ENCODE assay signal across 8 cellular contexts in the genomic region with DNA sequence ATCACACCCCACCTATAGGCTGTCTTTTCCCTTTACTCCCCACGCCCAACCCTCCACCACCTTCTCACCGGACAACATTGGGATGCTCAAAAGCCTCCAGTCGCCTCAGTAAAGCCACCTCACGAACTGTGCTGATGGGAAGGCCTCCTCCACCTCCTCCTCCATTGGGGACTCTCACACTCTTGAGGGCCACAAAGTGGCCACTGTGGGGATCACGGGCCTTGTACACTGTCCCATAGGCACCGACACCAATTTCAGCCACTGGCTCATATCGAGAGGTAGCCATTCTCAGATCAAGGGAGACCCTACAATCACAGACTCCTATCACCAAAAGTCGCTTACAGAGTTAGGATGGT. TPM values are rescaled to one million over a fixed set of nuclear protein-coding genes. Genes with fewer than 3 reads are reported as not detected.
DNase-seq lines count a peak whose midpoint lies in the region; ATAC-seq, FAIRE-seq and TF ChIP-seq lines count a peak whose summit lies in the region.

No MANE protein-coding gene starts in this region.

- TF ChIP-seq RAD21 in HepG2 (CRISPR knock-in tag; IDR thresholded peaks at IDR 0.05) = no peak

- ATAC-seq in HepG2 (peak; percentile 3), thoracic aorta (ENCODE audit: insufficient number of reproducible peaks, low FRiP score, low read depth) (no peak)

- H3K4me1 ChIP-seq in adipocyte (ENCODE audit: control insufficient read depth, insufficient read depth, low read length) = peaks cover 22% of the 10 kb centered on the region
- peaks cover 40% of the 10 kb centered on the region for H3K4me1 ChIP-seq in HepG2 (ENCODE audit: insufficient read depth, low read length)
- peaks cover 24 to 30% of the 10 kb centered on the region in 2 donors for H3K4me1 ChIP-seq in thoracic aorta (ENCODE audit: control insufficient read depth in 1 of 2, low read depth in 2 of 2)

- no peak for FAIRE-seq in HepG2 (lab: Jason Lieb, UNC)

- peaks cover 5% of the 10 kb centered on the region for H3K27me3 ChIP-seq in adipocyte (replicated peaks; ENCODE audit: control insufficient read depth, insufficient read depth, low read length)
- H3K27me3 ChIP-seq in HepG2 (ENCODE audit: control insufficient read depth in 1 of 2, insufficient read depth in 2 of 2, low read length in 2 of 2) = no peaks in the 10 kb centered on the region; a peak in 1 of 5 replicates
- H3K27me3 ChIP-seq in thoracic aorta (replicated peaks; ENCODE audit: insufficient read depth) = no peaks in the 10 kb centered on the region

- peak overlapping the region; percentile 98 for H3K4me2 ChIP-seq in HepG2 (ENCODE audit: low read depth, low read length)

- 0 out of 4 replicates have a peak, but pooled peaks of 1 of the 2 experiments have one; percentile 6 for TF ChIP-seq POLR2A in HepG2 (IDR thresholded peaks at IDR 0.05; ENCODE audit: insufficient read depth in 1 of 2, low read depth in 2 of 2, low read length in 2 of 2)

- H3K4me3 ChIP-seq in adipocyte (ENCODE audit: low read length) (peak overlapping the region; percentile 93), HepG2 (replicated peaks in 1 of 3; ENCODE audit: insufficient read depth in 1 of 3, low read depth in 2 of 3, low read length in 3 of 3) (peak overlapping the region; percentile 72 to 87 (median 78)), thoracic aorta (peak overlapping the region; percentile 90)

- BruUV-seq in HepG2 (replicated peaks; lab: Mats Ljungman, UMichigan) = no TSS peak

- intact Hi-C loops in HepG2 (cut with micrococcal nuclease; ENCODE audit: unreplicated experiment) = no loop called here

- POLR2A ChIA-PET in HepG2 (lab: Yijun Ruan, JAX) = interaction anchor here (1.1 kb wide), 1 partner anchor 16 kb away, joined by 3 read pairs; no protein-coding TSS in a partner anchor

- no peak overlapping the region for H2AFZ ChIP-seq in HepG2 (ENCODE audit: low read length)

- CTCF ChIA-PET in HepG2 (lab: Yijun Ruan, JAX; ENCODE audit: low intra/inter-chr PET ratio, low total read pairs) = no interaction called here

- H3K27ac ChIP-seq in HepG2 (ENCODE audit: extremely low read length, insufficient read depth, low read length) (peak overlapping the region; percentile 87), thoracic aorta (peak overlapping the region; percentile 83 to 86)

- peaks cover 41% of the 10 kb centered on the region for H3K36me3 ChIP-seq in adipocyte (ENCODE audit: control insufficient read depth, insufficient read depth, low read length, severe bottlenecking)
- H3K36me3 ChIP-seq in HepG2 (replicated peaks in 1 of 2; ENCODE audit: control insufficient read depth in 1 of 2, insufficient read depth in 2 of 2, low read length in 2 of 2) = peaks cover 10 to 33% of the 10 kb centered on the region in 2 experiments
- H3K36me3 ChIP-seq in thoracic aorta = peaks cover 21% of the 10 kb centered on the region

- 3% methylated on average over 8 of the region's 8 CpGs for WGBS in HepG2 (ENCODE audit: low lambda C conversion rate)

- 0 out of 2 replicates have a peak, but pooled peaks cover 5% of the 10 kb centered on the region for H4K20me1 ChIP-seq in HepG2 (ENCODE audit: insufficient read depth, low read length)

- TF ChIP-seq EP300 in HepG2 (IDR thresholded peaks at IDR 0.05; ENCODE audit: low read depth in 2 of 2, low read length in 2 of 2) (no peak), HepG2 (CRISPR knock-in tag; IDR thresholded peaks at IDR 0.05; ENCODE audit: borderline replicate concordance) (no peak)

- no peak for TF ChIP-seq CTCF in HepG2 (CRISPR knock-in tag; IDR thresholded peaks at IDR 0.05)
- no peak for TF ChIP-seq CTCF in thoracic aorta (IDR thresholded peaks at IDR 0.05)

- DNase-seq in activated CD8-positive, alpha-beta memory T cell treated with anti-CD3 and anti-CD28 coated beads for 24 hours = peak; percentile 65
- DNase-seq in activated CD8-positive, alpha-beta memory T cell treated with anti-CD3 and anti-CD28 coated beads, Interleukin-2, amount 50 U/mL, for 48 hours = no peak
- DNase-seq in adipocyte (ENCODE audit: low read depth) (no peak), HepG2 (ENCODE audit: low spot score) (no peak), thoracic aorta (ENCODE audit: low spot score) (no peak), DMS 273 treated with DMSO at 0.1 percent for 48 hours (lab: John Stamatoyannopoulos, UW) (no peak)
- DNase-seq in stimulated activated CD4-positive, alpha-beta T cell treated with anti-CD3 and anti-CD28 coated beads, Interleukin-2, amount 100 ng/mL, for 48 hours = no peak
- DNase-seq in activated CD4-positive, alpha-beta T cell treated with anti-CD3 and anti-CD28 coated beads for 48 hours = no peak

- in situ Hi-C loops in HepG2 (cut with HindIII; ENCODE audit: extremely low pct_ligation_motif_present, low pct_unique_long_range_greater_than_20kb) = no loop called here

- peaks cover 23% of the 10 kb centered on the region for H3K79me2 ChIP-seq in HepG2 (ENCODE audit: insufficient read depth, low read length)

- H3K9me3 ChIP-seq in adipocyte (ENCODE audit: control insufficient read depth, low read length) (no peaks in the 10 kb centered on the region), HepG2 (ENCODE audit: low read length) (no peaks in the 10 kb centered on the region), thoracic aorta (no peaks in the 10 kb centered on the region)

- H3K9ac ChIP-seq in adipocyte (ENCODE audit: low read length) = peak overlapping the region; percentile 92
- peak overlapping the region; percentile 96 for H3K9ac ChIP-seq in HepG2 (ENCODE audit: insufficient read depth, low read depth, low read length)

RNA-seq across cellular contexts. Expression of gene CDK4, which starts 0.7 kb away (rescaled TPM):
- total RNA-seq in HepG2 (2016; rRNA removed; fragmentation: Illumina TruSeq; extraction: Trizol) (209 and 255 TPM in 2 replicates), thoracic aorta (10 to 100 TPM; 52.3 to 72.8 TPM)
- total RNA-seq in HepG2 (2016; cell fraction: cytosol; rRNA removed; fragmentation: Illumina TruSeq; extraction: Trizol; ENCODE audit: low read depth) = 114 and 177 TPM in 2 replicates
- total RNA-seq in HepG2 (2016; cell fraction: insoluble cytoplasmic fraction; rRNA removed; fragmentation: Illumina TruSeq; extraction: Trizol) = 213 and 245 TPM in 2 replicates
- 203 and 282 TPM in 2 replicates for total RNA-seq in HepG2 (2016; cell fraction: membrane; rRNA removed; fragmentation: Illumina TruSeq; extraction: Trizol)
- total RNA-seq in HepG2 (2016; cell fraction: nucleus; rRNA removed; fragmentation: Illumina TruSeq; extraction: Trizol) = 105 and 134 TPM in 2 replicates
- 171 and 191 TPM in 2 replicates for polyA plus RNA-seq in HepG2 (2011; rRNA removed)
- polyA plus RNA-seq in HepG2 (2011; cell fraction: cytosol; rRNA removed) = 223 and 255 TPM in 2 replicates
- 58.2 and 58.6 TPM in 2 replicates for polyA plus RNA-seq in HepG2 (2011; cell fraction: nucleus; rRNA removed)
- polyA plus RNA-seq in HepG2 (2012) = 68.6 and 92.8 TPM in 2 replicates
- 148 and 226 TPM in 2 replicates for polyA plus RNA-seq in HepG2 (2016; cell fraction: cytosol; fragmentation: Illumina TruSeq; extraction: Trizol; ENCODE audit: low read depth)
- polyA plus RNA-seq in HepG2 (2016; cell fraction: insoluble cytoplasmic fraction; fragmentation: Illumina TruSeq; extraction: Trizol; ENCODE audit: low read depth) = 315 and 325 TPM in 2 replicates
- polyA plus RNA-seq in HepG2 (2016; cell fraction: membrane; fragmentation: Illumina TruSeq; extraction: Trizol; ENCODE audit: low read depth) = 208 and 297 TPM in 2 replicates
- 175 and 177 TPM in 2 replicates for polyA plus RNA-seq in HepG2 (2016; cell fraction: nucleus; fragmentation: Illumina TruSeq; extraction: Trizol; ENCODE audit: insufficient read depth, low read depth)
- 141 and 375 TPM in 2 replicates for polyA minus RNA-seq in HepG2 (2011; rRNA and poly(A)+ RNA removed; ENCODE audit: low replicate concordance)
- 49.7 and 59.9 TPM in 2 replicates for polyA minus RNA-seq in HepG2 (2011; cell fraction: cytosol; rRNA and poly(A)+ RNA removed)
- 72.6 and 80.6 TPM in 2 replicates for polyA minus RNA-seq in HepG2 (2011; cell fraction: nucleus; rRNA and poly(A)+ RNA removed)

RNA-seq across cellular contexts. Expression of gene MARCHF9, which starts 3.5 kb away (rescaled TPM):
- total RNA-seq in HepG2 (2016; rRNA removed; fragmentation: Illumina TruSeq; extraction: Trizol) (2.7 and 5.7 TPM in 2 replicates), thoracic aorta (10 to 100 TPM in 1 of 2 donors, 1 to 10 TPM in 1; 8.8 to 11.2 TPM)
- total RNA-seq in HepG2 (2016; cell fraction: cytosol; rRNA removed; fragmentation: Illumina TruSeq; extraction: Trizol; ENCODE audit: low read depth) = 3.9 and 5.1 TPM in 2 replicates
- total RNA-seq in HepG2 (2016; cell fraction: insoluble cytoplasmic fraction; rRNA removed; fragmentation: Illumina TruSeq; extraction: Trizol) = 3.4 and 4.7 TPM in 2 replicates
- 5.9 and 6.2 TPM in 2 replicates for total RNA-seq in HepG2 (2016; cell fraction: membrane; rRNA removed; fragmentation: Illumina TruSeq; extraction: Trizol)
- total RNA-seq in HepG2 (2016; cell fraction: nucleus; rRNA removed; fragmentation: Illumina TruSeq; extraction: Trizol) = 3.4 and 4.3 TPM in 2 replicates
- polyA plus RNA-seq in HepG2 (2011; rRNA removed) = 9.6 and 14.5 TPM in 2 replicates
- polyA plus RNA-seq in HepG2 (2011; cell fraction: cytosol; rRNA removed) = 8.1 and 8.8 TPM in 2 replicates
- polyA plus RNA-seq in HepG2 (2011; cell fraction: nucleus; rRNA removed) = 15.5 and 17.5 TPM in 2 replicates
- polyA plus RNA-seq in HepG2 (2012) = 7.7 and 10.3 TPM in 2 replicates
- polyA plus RNA-seq in HepG2 (2016; cell fraction: cytosol; fragmentation: Illumina TruSeq; extraction: Trizol; ENCODE audit: low read depth) = 2.7 and 3.1 TPM in 2 replicates
- polyA plus RNA-seq in HepG2 (2016; cell fraction: insoluble cytoplasmic fraction; fragmentation: Illumina TruSeq; extraction: Trizol; ENCODE audit: low read depth) = 5.0 and 8.0 TPM in 2 replicates
- 5.8 TPM in 2 replicates for polyA plus RNA-seq in HepG2 (2016; cell fraction: membrane; fragmentation: Illumina TruSeq; extraction: Trizol; ENCODE audit: low read depth)
- polyA plus RNA-seq in HepG2 (2016; cell fraction: nucleus; fragmentation: Illumina TruSeq; extraction: Trizol; ENCODE audit: insufficient read depth, low read depth) = 13.4 and 15.4 TPM in 2 replicates
- 12.1 and 12.5 TPM in 2 replicates for polyA minus RNA-seq in HepG2 (2011; rRNA and poly(A)+ RNA removed; ENCODE audit: low replicate concordance)
- 4.1 and 4.5 TPM in 2 replicates for polyA minus RNA-seq in HepG2 (2011; cell fraction: cytosol; rRNA and poly(A)+ RNA removed)
- polyA minus RNA-seq in HepG2 (2011; cell fraction: nucleus; rRNA and poly(A)+ RNA removed) = 3.7 and 5.3 TPM in 2 replicates

RNA-seq across cellular contexts. Expression of gene TSPAN31, which starts 6.6 kb away (rescaled TPM):
- 5.4 and 10.4 TPM in 2 replicates for total RNA-seq in HepG2 (2016; rRNA removed; fragmentation: Illumina TruSeq; extraction: Trizol)
- 3.1 and 3.3 TPM in 2 replicates for total RNA-seq in HepG2 (2016; cell fraction: cytosol; rRNA removed; fragmentation: Illumina TruSeq; extraction: Trizol; ENCODE audit: low read depth)
- 7.8 and 11.5 TPM in 2 replicates for total RNA-seq in HepG2 (2016; cell fraction: insoluble cytoplasmic fraction; rRNA removed; fragmentation: Illumina TruSeq; extraction: Trizol)
- 6.1 and 6.3 TPM in 2 replicates for total RNA-seq in HepG2 (2016; cell fraction: membrane; rRNA removed; fragmentation: Illumina TruSeq; extraction: Trizol)
- total RNA-seq in HepG2 (2016; cell fraction: nucleus; rRNA removed; fragmentation: Illumina TruSeq; extraction: Trizol) = 8.7 and 15.1 TPM in 2 replicates
- 24.6 and 27.3 TPM in 2 replicates for polyA plus RNA-seq in HepG2 (2011; rRNA removed)
- polyA plus RNA-seq in HepG2 (2011; cell fraction: cytosol; rRNA removed) = 19.3 and 22.2 TPM in 2 replicates
- 26.2 and 31.2 TPM in 2 replicates for polyA plus RNA-seq in HepG2 (2011; cell fraction: nucleus; rRNA removed)
- polyA plus RNA-seq in HepG2 (2012) = 17.1 and 17.8 TPM in 2 replicates
- polyA plus RNA-seq in HepG2 (2016; cell fraction: cytosol; fragmentation: Illumina TruSeq; extraction: Trizol; ENCODE audit: low read depth) = 3.2 and 4.3 TPM in 2 replicates
- 6.6 and 6.9 TPM in 2 replicates for polyA plus RNA-seq in HepG2 (2016; cell fraction: insoluble cytoplasmic fraction; fragmentation: Illumina TruSeq; extraction: Trizol; ENCODE audit: low read depth)
- 4.9 and 7.9 TPM in 2 replicates for polyA plus RNA-seq in HepG2 (2016; cell fraction: membrane; fragmentation: Illumina TruSeq; extraction: Trizol; ENCODE audit: low read depth)
- 22.0 and 24.1 TPM in 2 replicates for polyA plus RNA-seq in HepG2 (2016; cell fraction: nucleus; fragmentation: Illumina TruSeq; extraction: Trizol; ENCODE audit: insufficient read depth, low read depth)
- 8.6 and 23.9 TPM in 2 replicates for polyA minus RNA-seq in HepG2 (2011; rRNA and poly(A)+ RNA removed; ENCODE audit: low replicate concordance)
- polyA minus RNA-seq in HepG2 (2011; cell fraction: cytosol; rRNA and poly(A)+ RNA removed) = 5.8 and 8.3 TPM in 2 replicates
- 14.9 and 21.0 TPM in 2 replicates for polyA minus RNA-seq in HepG2 (2011; cell fraction: nucleus; rRNA and poly(A)+ RNA removed)
- total RNA-seq in thoracic aorta = 100 to 1,000 TPM in 1 of 2 donors, 10 to 100 TPM in 1; 58.8 to 115 TPM

RNA-seq across cellular contexts. Expression of gene AGAP2, which starts 12.9 kb away (rescaled TPM):
- total RNA-seq in HepG2 (2016; rRNA removed; fragmentation: Illumina TruSeq; extraction: Trizol) (0.38 and 0.81 TPM in 2 replicates), thoracic aorta (1 to 10 TPM; 1.2 to 3.5 TPM)
- 0.10 and 0.18 TPM in 2 replicates for total RNA-seq in HepG2 (2016; cell fraction: cytosol; rRNA removed; fragmentation: Illumina TruSeq; extraction: Trizol; ENCODE audit: low read depth)
- total RNA-seq in HepG2 (2016; cell fraction: insoluble cytoplasmic fraction; rRNA removed; fragmentation: Illumina TruSeq; extraction: Trizol) = 0.45 and 0.91 TPM in 2 replicates
- total RNA-seq in HepG2 (2016; cell fraction: membrane; rRNA removed; fragmentation: Illumina TruSeq; extraction: Trizol) = 0.24 and 0.49 TPM in 2 replicates
- total RNA-seq in HepG2 (2016; cell fraction: nucleus; rRNA removed; fragmentation: Illumina TruSeq; extraction: Trizol) = 0.44 and 0.71 TPM in 2 replicates
- polyA plus RNA-seq in HepG2 (2011; rRNA removed) = 0.45 and 0.73 TPM in 2 replicates
- 0.50 and 0.87 TPM in 2 replicates for polyA plus RNA-seq in HepG2 (2011; cell fraction: cytosol; rRNA removed)
- 1.0 and 1.5 TPM in 2 replicates for polyA plus RNA-seq in HepG2 (2011; cell fraction: nucleus; rRNA removed)
- polyA plus RNA-seq in HepG2 (2012) = 0.23 and 0.31 TPM in 2 replicates
- polyA plus RNA-seq in HepG2 (2016; cell fraction: cytosol; fragmentation: Illumina TruSeq; extraction: Trizol; ENCODE audit: low read depth) = 0.33 and 0.42 TPM in 2 replicates
- polyA plus RNA-seq in HepG2 (2016; cell fraction: insoluble cytoplasmic fraction; fragmentation: Illumina TruSeq; extraction: Trizol; ENCODE audit: low read depth) = 0.57 and 0.95 TPM in 2 replicates
- 0.10 and 0.23 TPM in 2 replicates for polyA plus RNA-seq in HepG2 (2016; cell fraction: membrane; fragmentation: Illumina TruSeq; extraction: Trizol; ENCODE audit: low read depth)
- 0.37 and 1.3 TPM in 2 replicates for polyA plus RNA-seq in HepG2 (2016; cell fraction: nucleus; fragmentation: Illumina TruSeq; extraction: Trizol; ENCODE audit: insufficient read depth, low read depth)
- polyA minus RNA-seq in HepG2 (2011; rRNA and poly(A)+ RNA removed; ENCODE audit: low replicate concordance) = 0.42 and 0.96 TPM in 2 replicates
- 0.70 and 0.79 TPM in 2 replicates for polyA minus RNA-seq in HepG2 (2011; cell fraction: cytosol; rRNA and poly(A)+ RNA removed)
- polyA minus RNA-seq in HepG2 (2011; cell fraction: nucleus; rRNA and poly(A)+ RNA removed) = 0.90 and 1.5 TPM in 2 replicates

RNA-seq across cellular contexts. Expression of gene CYP27B1, which starts 15.5 kb away (rescaled TPM):
- total RNA-seq in HepG2 (2016; rRNA removed; fragmentation: Illumina TruSeq; extraction: Trizol) (0.97 and 2.3 TPM in 2 replicates), thoracic aorta (1 to 10 TPM in 1 of 2 donors, under 1 TPM in 1; 0.81 to 2.2 TPM)
- total RNA-seq in HepG2 (2016; cell fraction: cytosol; rRNA removed; fragmentation: Illumina TruSeq; extraction: Trizol; ENCODE audit: low read depth) = 0.51 and 0.53 TPM in 2 replicates
- total RNA-seq in HepG2 (2016; cell fraction: insoluble cytoplasmic fraction; rRNA removed; fragmentation: Illumina TruSeq; extraction: Trizol) = 0.70 and 2.8 TPM in 2 replicates
- 0.79 and 0.83 TPM in 2 replicates for total RNA-seq in HepG2 (2016; cell fraction: membrane; rRNA removed; fragmentation: Illumina TruSeq; extraction: Trizol)
- 4.1 and 5.2 TPM in 2 replicates for total RNA-seq in HepG2 (2016; cell fraction: nucleus; rRNA removed; fragmentation: Illumina TruSeq; extraction: Trizol)
- 3.0 and 3.4 TPM in 2 replicates for polyA plus RNA-seq in HepG2 (2011; rRNA removed)
- 0.86 and 1.2 TPM in 2 replicates for polyA plus RNA-seq in HepG2 (2011; cell fraction: cytosol; rRNA removed)
- polyA plus RNA-seq in HepG2 (2011; cell fraction: nucleus; rRNA removed) = 19.6 and 23.7 TPM in 2 replicates
- polyA plus RNA-seq in HepG2 (2012) = 1.4 and 2.3 TPM in 2 replicates
- polyA plus RNA-seq in HepG2 (2016; cell fraction: cytosol; fragmentation: Illumina TruSeq; extraction: Trizol; ENCODE audit: low read depth) = 0.29 and 0.36 TPM in 2 replicates
- 1.1 and 1.2 TPM in 2 replicates for polyA plus RNA-seq in HepG2 (2016; cell fraction: insoluble cytoplasmic fraction; fragmentation: Illumina TruSeq; extraction: Trizol; ENCODE audit: low read depth)
- 0.59 and 0.77 TPM in 2 replicates for polyA plus RNA-seq in HepG2 (2016; cell fraction: membrane; fragmentation: Illumina TruSeq; extraction: Trizol; ENCODE audit: low read depth)
- polyA plus RNA-seq in HepG2 (2016; cell fraction: nucleus; fragmentation: Illumina TruSeq; extraction: Trizol; ENCODE audit: insufficient read depth, low read depth) = 6.9 and 9.0 TPM in 2 replicates
- 5.9 and 7.2 TPM in 2 replicates for polyA minus RNA-seq in HepG2 (2011; rRNA and poly(A)+ RNA removed; ENCODE audit: low replicate concordance)
- 0.40 and 1.9 TPM in 2 replicates for polyA minus RNA-seq in HepG2 (2011; cell fraction: cytosol; rRNA and poly(A)+ RNA removed)
- polyA minus RNA-seq in HepG2 (2011; cell fraction: nucleus; rRNA and poly(A)+ RNA removed) = 15.7 and 19.3 TPM in 2 replicates
